ENCODE assay signal across 1 cellular context in the genomic region with DNA sequence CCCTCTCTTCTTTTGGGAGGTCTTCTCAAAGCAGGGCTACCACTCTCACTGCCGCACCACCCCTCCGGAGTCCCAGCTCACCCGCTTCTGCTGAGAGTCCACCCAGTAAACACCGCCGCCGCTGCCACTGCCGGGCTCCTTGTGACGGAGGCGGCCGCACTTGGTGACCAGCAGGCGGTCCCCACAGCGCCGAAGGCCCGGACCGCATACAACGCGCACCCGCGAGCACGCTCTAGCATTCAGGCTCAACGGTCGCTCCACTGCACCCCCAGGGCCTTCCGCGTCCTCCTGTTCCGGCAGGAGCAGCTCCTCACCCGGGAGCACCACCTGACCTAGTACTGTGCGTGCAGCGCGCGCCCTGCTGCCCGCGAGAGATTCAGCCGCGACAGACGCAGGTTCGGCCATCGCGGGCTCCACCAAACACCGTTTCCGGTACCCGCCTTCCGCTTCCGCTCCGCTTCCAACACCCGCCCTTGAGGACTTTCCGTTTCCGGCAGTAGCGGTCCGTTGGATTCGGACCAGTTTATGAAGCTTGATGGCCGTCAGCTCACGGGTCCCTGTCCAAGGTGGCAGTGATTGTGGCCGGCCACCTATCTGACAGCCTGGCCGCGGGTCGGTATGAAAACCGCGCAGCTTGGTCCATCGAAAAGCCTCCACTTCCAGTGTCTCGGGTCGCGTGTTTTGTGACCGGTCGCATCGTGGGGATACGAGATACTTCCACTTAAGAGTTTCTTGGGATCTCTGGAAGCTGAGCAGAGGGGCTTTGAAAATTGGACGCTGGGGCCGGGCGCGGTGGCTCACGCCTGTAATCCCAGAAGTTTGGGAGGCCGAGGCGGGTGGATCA.
A peak's percentile ranks its signal among the peaks of the same experiment; 100 is the strongest.
TF ChIP-seq lines count a peak whose summit lies in the region.

EXOSC3 (minus strand) TSS at position 425 of the 844 bp plus-strand sequence; CDS start at position 405, 20 bp downstream.

TF ChIP-seq in K562, 482 proteins besides CTCF, POLR2A, EP300 and RAD21 (continued from another document and continues in another):
- TF ChIP-seq, protein P1, sequence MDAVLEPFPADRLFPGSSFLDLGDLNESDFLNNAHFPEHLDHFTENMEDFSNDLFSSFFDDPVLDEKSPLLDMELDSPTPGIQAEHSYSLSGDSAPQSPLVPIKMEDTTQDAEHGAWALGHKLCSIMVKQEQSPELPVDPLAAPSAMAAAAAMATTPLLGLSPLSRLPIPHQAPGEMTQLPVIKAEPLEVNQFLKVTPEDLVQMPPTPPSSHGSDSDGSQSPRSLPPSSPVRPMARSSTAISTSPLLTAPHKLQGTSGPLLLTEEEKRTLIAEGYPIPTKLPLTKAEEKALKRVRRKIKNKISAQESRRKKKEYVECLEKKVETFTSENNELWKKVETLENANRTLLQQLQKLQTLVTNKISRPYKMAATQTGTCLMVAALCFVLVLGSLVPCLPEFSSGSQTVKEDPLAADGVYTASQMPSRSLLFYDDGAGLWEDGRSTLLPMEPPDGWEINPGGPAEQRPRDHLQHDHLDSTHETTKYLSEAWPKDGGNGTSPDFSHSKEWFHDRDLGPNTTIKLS (IDR thresholded peaks at IDR 0.05; ENCODE audit: borderline replicate concordance, low read depth), result peak; percentile 64; the same call in 1 of the 2 replicates
- TF ChIP-seq ZNF766 (CRISPR knock-in tag; conservative IDR thresholded peaks at IDR 0.05) (peak; percentile 86), TCF7L2 (IDR thresholded peaks at IDR 0.05; ENCODE audit: low read depth, low read length) (no peak), GTF2F1 (IDR thresholded peaks at IDR 0.05; ENCODE audit: low read depth, low read length) (peak; percentile 15; the same call in 1 of the 2 replicates), SAFB (IDR thresholded peaks at IDR 0.05; ENCODE audit: borderline replicate concordance, low read depth, low read length) (0 out of 2 replicates have a peak, but pooled peaks have one; percentile 17), RBM17 (IDR thresholded peaks at IDR 0.05; ENCODE audit: borderline replicate concordance, low read depth, low read length) (no peak), SOX6 (IDR thresholded peaks at IDR 0.05) (peak; percentile 71), CBX5 (IDR thresholded peaks at IDR 0.05; ENCODE audit: borderline replicate concordance, low read depth) (0 out of 2 replicates have a peak, but pooled peaks have one; percentile 27), FOSL1 (tag; conservative IDR thresholded peaks at IDR 0.05) (peak; percentile 9; the same call in 1 of the 2 replicates), CCAR2 (IDR thresholded peaks at IDR 0.05; ENCODE audit: low read depth, low read length) (no peak), POU5F1 (IDR thresholded peaks at IDR 0.05; ENCODE audit: borderline replicate concordance, low read depth, low read length, partially characterized antibody) (no peak), ESRRA (IDR thresholded peaks at IDR 0.05; ENCODE audit: borderline replicate concordance, low read depth) (peak; percentile 59; the same call in 1 of the 2 replicates), MECOM (CRISPR knock-in tag; IDR thresholded peaks at IDR 0.05) (0 out of 2 replicates have a peak, but pooled peaks have one; percentile 27), CCNT2 (IDR thresholded peaks at IDR 0.05; ENCODE audit: borderline replicate concordance, extremely low read depth, insufficient read length, low read depth, low read length) (peak; percentile 72), SP2 (IDR thresholded peaks at IDR 0.05; ENCODE audit: extremely low read depth, low read depth, low read length, poor library complexity, severe bottlenecking) (peak; percentile 31)
- TF ChIP-seq, protein P2, sequence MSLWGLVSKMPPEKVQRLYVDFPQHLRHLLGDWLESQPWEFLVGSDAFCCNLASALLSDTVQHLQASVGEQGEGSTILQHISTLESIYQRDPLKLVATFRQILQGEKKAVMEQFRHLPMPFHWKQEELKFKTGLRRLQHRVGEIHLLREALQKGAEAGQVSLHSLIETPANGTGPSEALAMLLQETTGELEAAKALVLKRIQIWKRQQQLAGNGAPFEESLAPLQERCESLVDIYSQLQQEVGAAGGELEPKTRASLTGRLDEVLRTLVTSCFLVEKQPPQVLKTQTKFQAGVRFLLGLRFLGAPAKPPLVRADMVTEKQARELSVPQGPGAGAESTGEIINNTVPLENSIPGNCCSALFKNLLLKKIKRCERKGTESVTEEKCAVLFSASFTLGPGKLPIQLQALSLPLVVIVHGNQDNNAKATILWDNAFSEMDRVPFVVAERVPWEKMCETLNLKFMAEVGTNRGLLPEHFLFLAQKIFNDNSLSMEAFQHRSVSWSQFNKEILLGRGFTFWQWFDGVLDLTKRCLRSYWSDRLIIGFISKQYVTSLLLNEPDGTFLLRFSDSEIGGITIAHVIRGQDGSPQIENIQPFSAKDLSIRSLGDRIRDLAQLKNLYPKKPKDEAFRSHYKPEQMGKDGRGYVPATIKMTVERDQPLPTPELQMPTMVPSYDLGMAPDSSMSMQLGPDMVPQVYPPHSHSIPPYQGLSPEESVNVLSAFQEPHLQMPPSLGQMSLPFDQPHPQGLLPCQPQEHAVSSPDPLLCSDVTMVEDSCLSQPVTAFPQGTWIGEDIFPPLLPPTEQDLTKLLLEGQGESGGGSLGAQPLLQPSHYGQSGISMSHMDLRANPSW (CRISPR knock-in tag; IDR thresholded peaks at IDR 0.05), result peak; percentile 99; the same call in 1 of the 2 replicates
- TF ChIP-seq, protein P3, sequence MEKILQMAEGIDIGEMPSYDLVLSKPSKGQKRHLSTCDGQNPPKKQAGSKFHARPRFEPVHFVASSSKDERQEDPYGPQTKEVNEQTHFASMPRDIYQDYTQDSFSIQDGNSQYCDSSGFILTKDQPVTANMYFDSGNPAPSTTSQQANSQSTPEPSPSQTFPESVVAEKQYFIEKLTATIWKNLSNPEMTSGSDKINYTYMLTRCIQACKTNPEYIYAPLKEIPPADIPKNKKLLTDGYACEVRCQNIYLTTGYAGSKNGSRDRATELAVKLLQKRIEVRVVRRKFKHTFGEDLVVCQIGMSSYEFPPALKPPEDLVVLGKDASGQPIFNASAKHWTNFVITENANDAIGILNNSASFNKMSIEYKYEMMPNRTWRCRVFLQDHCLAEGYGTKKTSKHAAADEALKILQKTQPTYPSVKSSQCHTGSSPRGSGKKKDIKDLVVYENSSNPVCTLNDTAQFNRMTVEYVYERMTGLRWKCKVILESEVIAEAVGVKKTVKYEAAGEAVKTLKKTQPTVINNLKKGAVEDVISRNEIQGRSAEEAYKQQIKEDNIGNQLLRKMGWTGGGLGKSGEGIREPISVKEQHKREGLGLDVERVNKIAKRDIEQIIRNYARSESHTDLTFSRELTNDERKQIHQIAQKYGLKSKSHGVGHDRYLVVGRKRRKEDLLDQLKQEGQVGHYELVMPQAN (IDR thresholded peaks at IDR 0.05; ENCODE audit: borderline replicate concordance), result peak; percentile 91
- TF ChIP-seq, protein P4, sequence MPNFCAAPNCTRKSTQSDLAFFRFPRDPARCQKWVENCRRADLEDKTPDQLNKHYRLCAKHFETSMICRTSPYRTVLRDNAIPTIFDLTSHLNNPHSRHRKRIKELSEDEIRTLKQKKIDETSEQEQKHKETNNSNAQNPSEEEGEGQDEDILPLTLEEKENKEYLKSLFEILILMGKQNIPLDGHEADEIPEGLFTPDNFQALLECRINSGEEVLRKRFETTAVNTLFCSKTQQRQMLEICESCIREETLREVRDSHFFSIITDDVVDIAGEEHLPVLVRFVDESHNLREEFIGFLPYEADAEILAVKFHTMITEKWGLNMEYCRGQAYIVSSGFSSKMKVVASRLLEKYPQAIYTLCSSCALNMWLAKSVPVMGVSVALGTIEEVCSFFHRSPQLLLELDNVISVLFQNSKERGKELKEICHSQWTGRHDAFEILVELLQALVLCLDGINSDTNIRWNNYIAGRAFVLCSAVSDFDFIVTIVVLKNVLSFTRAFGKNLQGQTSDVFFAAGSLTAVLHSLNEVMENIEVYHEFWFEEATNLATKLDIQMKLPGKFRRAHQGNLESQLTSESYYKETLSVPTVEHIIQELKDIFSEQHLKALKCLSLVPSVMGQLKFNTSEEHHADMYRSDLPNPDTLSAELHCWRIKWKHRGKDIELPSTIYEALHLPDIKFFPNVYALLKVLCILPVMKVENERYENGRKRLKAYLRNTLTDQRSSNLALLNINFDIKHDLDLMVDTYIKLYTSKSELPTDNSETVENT (CRISPR knock-in tag; IDR thresholded peaks at IDR 0.05), result peak; percentile 65
- TF ChIP-seq, protein P5, sequence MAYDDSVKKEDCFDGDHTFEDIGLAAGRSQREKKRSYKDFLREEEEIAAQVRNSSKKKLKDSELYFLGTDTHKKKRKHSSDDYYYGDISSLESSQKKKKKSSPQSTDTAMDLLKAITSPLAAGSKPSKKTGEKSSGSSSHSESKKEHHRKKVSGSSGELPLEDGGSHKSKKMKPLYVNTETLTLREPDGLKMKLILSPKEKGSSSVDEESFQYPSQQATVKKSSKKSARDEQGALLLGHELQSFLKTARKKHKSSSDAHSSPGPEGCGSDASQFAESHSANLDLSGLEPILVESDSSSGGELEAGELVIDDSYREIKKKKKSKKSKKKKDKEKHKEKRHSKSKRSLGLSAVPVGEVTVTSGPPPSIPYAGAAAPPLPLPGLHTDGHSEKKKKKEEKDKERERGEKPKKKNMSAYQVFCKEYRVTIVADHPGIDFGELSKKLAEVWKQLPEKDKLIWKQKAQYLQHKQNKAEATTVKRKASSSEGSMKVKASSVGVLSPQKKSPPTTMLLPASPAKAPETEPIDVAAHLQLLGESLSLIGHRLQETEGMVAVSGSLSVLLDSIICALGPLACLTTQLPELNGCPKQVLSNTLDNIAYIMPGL (CRISPR knock-in tag; IDR thresholded peaks at IDR 0.05), result peak; percentile 92; the same call in 1 of the 2 replicates
- TF ChIP-seq, protein P6, sequence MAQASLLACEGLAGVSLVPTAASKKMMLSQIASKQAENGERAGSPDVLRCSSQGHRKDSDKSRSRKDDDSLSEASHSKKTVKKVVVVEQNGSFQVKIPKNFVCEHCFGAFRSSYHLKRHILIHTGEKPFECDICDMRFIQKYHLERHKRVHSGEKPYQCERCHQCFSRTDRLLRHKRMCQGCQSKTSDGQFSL (CRISPR knock-in tag; IDR thresholded peaks at IDR 0.05), result 0 out of 2 replicates have a peak, but pooled peaks have one; percentile 29
- TF ChIP-seq, protein P6 (tag; IDR thresholded peaks at IDR 0.05), result no peak
- TF ChIP-seq, protein P7, sequence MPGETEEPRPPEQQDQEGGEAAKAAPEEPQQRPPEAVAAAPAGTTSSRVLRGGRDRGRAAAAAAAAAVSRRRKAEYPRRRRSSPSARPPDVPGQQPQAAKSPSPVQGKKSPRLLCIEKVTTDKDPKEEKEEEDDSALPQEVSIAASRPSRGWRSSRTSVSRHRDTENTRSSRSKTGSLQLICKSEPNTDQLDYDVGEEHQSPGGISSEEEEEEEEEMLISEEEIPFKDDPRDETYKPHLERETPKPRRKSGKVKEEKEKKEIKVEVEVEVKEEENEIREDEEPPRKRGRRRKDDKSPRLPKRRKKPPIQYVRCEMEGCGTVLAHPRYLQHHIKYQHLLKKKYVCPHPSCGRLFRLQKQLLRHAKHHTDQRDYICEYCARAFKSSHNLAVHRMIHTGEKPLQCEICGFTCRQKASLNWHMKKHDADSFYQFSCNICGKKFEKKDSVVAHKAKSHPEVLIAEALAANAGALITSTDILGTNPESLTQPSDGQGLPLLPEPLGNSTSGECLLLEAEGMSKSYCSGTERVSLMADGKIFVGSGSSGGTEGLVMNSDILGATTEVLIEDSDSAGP (CRISPR knock-in tag; IDR thresholded peaks at IDR 0.05), result peak; percentile 53; the same call in 1 of the 2 replicates
- TF ChIP-seq, protein P8, sequence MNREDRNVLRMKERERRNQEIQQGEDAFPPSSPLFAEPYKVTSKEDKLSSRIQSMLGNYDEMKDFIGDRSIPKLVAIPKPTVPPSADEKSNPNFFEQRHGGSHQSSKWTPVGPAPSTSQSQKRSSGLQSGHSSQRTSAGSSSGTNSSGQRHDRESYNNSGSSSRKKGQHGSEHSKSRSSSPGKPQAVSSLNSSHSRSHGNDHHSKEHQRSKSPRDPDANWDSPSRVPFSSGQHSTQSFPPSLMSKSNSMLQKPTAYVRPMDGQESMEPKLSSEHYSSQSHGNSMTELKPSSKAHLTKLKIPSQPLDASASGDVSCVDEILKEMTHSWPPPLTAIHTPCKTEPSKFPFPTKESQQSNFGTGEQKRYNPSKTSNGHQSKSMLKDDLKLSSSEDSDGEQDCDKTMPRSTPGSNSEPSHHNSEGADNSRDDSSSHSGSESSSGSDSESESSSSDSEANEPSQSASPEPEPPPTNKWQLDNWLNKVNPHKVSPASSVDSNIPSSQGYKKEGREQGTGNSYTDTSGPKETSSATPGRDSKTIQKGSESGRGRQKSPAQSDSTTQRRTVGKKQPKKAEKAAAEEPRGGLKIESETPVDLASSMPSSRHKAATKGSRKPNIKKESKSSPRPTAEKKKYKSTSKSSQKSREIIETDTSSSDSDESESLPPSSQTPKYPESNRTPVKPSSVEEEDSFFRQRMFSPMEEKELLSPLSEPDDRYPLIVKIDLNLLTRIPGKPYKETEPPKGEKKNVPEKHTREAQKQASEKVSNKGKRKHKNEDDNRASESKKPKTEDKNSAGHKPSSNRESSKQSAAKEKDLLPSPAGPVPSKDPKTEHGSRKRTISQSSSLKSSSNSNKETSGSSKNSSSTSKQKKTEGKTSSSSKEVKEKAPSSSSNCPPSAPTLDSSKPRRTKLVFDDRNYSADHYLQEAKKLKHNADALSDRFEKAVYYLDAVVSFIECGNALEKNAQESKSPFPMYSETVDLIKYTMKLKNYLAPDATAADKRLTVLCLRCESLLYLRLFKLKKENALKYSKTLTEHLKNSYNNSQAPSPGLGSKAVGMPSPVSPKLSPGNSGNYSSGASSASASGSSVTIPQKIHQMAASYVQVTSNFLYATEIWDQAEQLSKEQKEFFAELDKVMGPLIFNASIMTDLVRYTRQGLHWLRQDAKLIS (CRISPR knock-in tag; IDR thresholded peaks at IDR 0.05), result peak; percentile 79; the same call in 1 of the 2 replicates
- TF ChIP-seq, protein P9, sequence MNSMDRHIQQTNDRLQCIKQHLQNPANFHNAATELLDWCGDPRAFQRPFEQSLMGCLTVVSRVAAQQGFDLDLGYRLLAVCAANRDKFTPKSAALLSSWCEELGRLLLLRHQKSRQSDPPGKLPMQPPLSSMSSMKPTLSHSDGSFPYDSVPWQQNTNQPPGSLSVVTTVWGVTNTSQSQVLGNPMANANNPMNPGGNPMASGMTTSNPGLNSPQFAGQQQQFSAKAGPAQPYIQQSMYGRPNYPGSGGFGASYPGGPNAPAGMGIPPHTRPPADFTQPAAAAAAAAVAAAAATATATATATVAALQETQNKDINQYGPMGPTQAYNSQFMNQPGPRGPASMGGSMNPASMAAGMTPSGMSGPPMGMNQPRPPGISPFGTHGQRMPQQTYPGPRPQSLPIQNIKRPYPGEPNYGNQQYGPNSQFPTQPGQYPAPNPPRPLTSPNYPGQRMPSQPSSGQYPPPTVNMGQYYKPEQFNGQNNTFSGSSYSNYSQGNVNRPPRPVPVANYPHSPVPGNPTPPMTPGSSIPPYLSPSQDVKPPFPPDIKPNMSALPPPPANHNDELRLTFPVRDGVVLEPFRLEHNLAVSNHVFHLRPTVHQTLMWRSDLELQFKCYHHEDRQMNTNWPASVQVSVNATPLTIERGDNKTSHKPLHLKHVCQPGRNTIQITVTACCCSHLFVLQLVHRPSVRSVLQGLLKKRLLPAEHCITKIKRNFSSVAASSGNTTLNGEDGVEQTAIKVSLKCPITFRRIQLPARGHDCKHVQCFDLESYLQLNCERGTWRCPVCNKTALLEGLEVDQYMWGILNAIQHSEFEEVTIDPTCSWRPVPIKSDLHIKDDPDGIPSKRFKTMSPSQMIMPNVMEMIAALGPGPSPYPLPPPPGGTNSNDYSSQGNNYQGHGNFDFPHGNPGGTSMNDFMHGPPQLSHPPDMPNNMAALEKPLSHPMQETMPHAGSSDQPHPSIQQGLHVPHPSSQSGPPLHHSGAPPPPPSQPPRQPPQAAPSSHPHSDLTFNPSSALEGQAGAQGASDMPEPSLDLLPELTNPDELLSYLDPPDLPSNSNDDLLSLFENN (IDR thresholded peaks at IDR 0.05; ENCODE audit: low read depth in 2 of 2, low read length in 2 of 2), result no peak
